In genomic region chr2:160279813-160280465, GRCh38 we compare ENCODE assay signal across 12 cellular contexts.
A peak's percentile ranks its signal among the peaks of the same experiment; 100 is the strongest.
DNase-seq lines count a peak whose midpoint lies in the region; ATAC-seq and TF ChIP-seq lines count a peak whose summit lies in the region.
"Had no signal": no experiment of that assay in that cellular context is flagged by ENCODE, and none has a peak within 500 bp of the region (broad histone marks: within the 10 kb centered on the region; RNA-seq: fewer than 3 reads in every experiment).

No MANE protein-coding gene starts in this region.

- H3K9me3 Mint-ChIP-seq in activated CD8-positive, alpha-beta T cell treated with anti-CD3 and anti-CD28 coated beads, Interleukin-2, amount 10 ng/mL, durations not matched to agents 7 days and 5 days (ENCODE audit: insufficient read depth): no peaks in the 10 kb centered on the region
- no peaks in the 10 kb centered on the region for H3K9me3 Mint-ChIP-seq in type B pancreatic cell

- no peak for TF ChIP-seq CTCF in cardiac muscle cell (IDR thresholded peaks at IDR 0.05; ENCODE audit: low read depth, low read length)
- TF ChIP-seq CTCF in foreskin keratinocyte (conservative IDR thresholded peaks at IDR 0.05): no peak
- no peak for TF ChIP-seq CTCF in type B pancreatic cell (conservative IDR thresholded peaks at IDR 0.05)

- H3K4me3 ChIP-seq in cardiac muscle cell: no peak overlapping the region
- H3K4me3 ChIP-seq: BLaER1 treated with 17β-estradiol and CSF1 and Interleukin-3, amounts not matched to agents 10 nM and 100 nM had no signal

- intact Hi-C loops in cardiac septum (cut with DNase I): no loop called here

- peaks cover 42% of the 10 kb centered on the region for H3K36me3 ChIP-seq in cardiac muscle cell

- H3K4me1 Mint-ChIP-seq in activated CD8-positive, alpha-beta T cell treated with anti-CD3 and anti-CD28 coated beads, Interleukin-2, amount 10 ng/mL, durations not matched to agents 7 days and 5 days (ENCODE audit: low read depth): peaks cover 26% of the 10 kb centered on the region
- H3K4me1 Mint-ChIP-seq in type B pancreatic cell (ENCODE audit: unreplicated experiment): peaks cover 13% of the 10 kb centered on the region

- H3K9me3 ChIP-seq in cardiac muscle cell (ENCODE audit: low read depth): no peaks in the 10 kb centered on the region
- H3K9me3 ChIP-seq: BLaER1 treated with 17β-estradiol and CSF1 and Interleukin-3, amounts not matched to agents 10 nM and 100 nM had no signal

- peaks cover 86% of the 10 kb centered on the region for H3K36me3 Mint-ChIP-seq in activated CD8-positive, alpha-beta T cell treated with anti-CD3 and anti-CD28 coated beads, Interleukin-2, amount 10 ng/mL, durations not matched to agents 7 days and 5 days (ENCODE audit: low read depth)
- peaks cover 61% of the 10 kb centered on the region for H3K36me3 Mint-ChIP-seq in type B pancreatic cell

- no peaks in the 10 kb centered on the region for H3K27me3 ChIP-seq in cardiac muscle cell
- H3K27me3 ChIP-seq in foreskin keratinocyte: no peaks in the 10 kb centered on the region
- H3K27me3 ChIP-seq: BLaER1 treated with 17β-estradiol and CSF1 and Interleukin-3, amounts not matched to agents 10 nM and 100 nM had no signal

- POLR2A ChIA-PET in activated CD8-positive, alpha-beta T cell treated with anti-CD3 and anti-CD28 coated beads, Interleukin-2, amount 10 ng/mL, durations not matched to agents 7 days and 5 days (lab: Charles Lee): no interaction called here

- H3K27ac ChIP-seq in cardiac muscle cell (peak overlapping the region; percentile 26), foreskin keratinocyte (peak overlapping the region; percentile 41)

- H3K4me1 ChIP-seq in cardiac muscle cell (ENCODE audit: low read depth): peaks cover 9% of the 10 kb centered on the region
- peaks cover 41% of the 10 kb centered on the region for H3K4me1 ChIP-seq in foreskin keratinocyte

- H3K27me3 Mint-ChIP-seq in activated CD8-positive, alpha-beta T cell treated with anti-CD3 and anti-CD28 coated beads, Interleukin-2, amount 10 ng/mL, durations not matched to agents 7 days and 5 days (ENCODE audit: low read depth): no peaks in the 10 kb centered on the region
- H3K27me3 Mint-ChIP-seq in type B pancreatic cell: no peaks in the 10 kb centered on the region

- H3K4me3 Mint-ChIP-seq in activated CD8-positive, alpha-beta T cell treated with anti-CD3 and anti-CD28 coated beads, Interleukin-2, amount 10 ng/mL, durations not matched to agents 7 days and 5 days: no peak overlapping the region
- no peak overlapping the region for H3K4me3 Mint-ChIP-seq in type B pancreatic cell

- DNase-seq in cardiac muscle cell (ENCODE audit: low read depth in 1 of 2, low spot score in 1 of 2) (peak in 1 of 2 donors; percentile 38), cardiac septum (ENCODE audit: low spot score) (no peak), foreskin keratinocyte (peak; percentile 63 to 87), type B pancreatic cell (ENCODE audit: extremely low spot score, unreplicated experiment) (no peak), iPS-NIHi7 (ENCODE audit: extremely low spot score) (no peak), T-helper 9 cell (no peak)
- no peak for DNase-seq in activated CD8-positive, alpha-beta T cell treated with anti-CD3 and anti-CD28 coated beads, Interleukin-2, amount 10 ng/mL, durations not matched to agents 7 days and 5 days
- DNase-seq: activated CD4-positive, alpha-beta T cell treated with anti-CD3 and anti-CD28 coated beads, Interleukin-2, amount 50 U/mL, for 1 hour; NCI-H2171 had no signal

- CTCF ChIA-PET in activated CD8-positive, alpha-beta T cell treated with anti-CD3 and anti-CD28 coated beads, Interleukin-2, amount 10 ng/mL, durations not matched to agents 7 days and 5 days (lab: Charles Lee): interaction anchor here (1.7 kb wide), 1 partner anchor 10 kb away, joined by 4 read pairs; no protein-coding TSS in a partner anchor

- peak overlapping the region; percentile 58 for H3K27ac Mint-ChIP-seq in activated CD8-positive, alpha-beta T cell treated with anti-CD3 and anti-CD28 coated beads, Interleukin-2, amount 10 ng/mL, durations not matched to agents 7 days and 5 days
- H3K27ac Mint-ChIP-seq in type B pancreatic cell: peak overlapping the region; percentile 11

- ATAC-seq in activated CD8-positive, alpha-beta T cell treated with anti-CD3 and anti-CD28 coated beads, Interleukin-2, amount 10 ng/mL, durations not matched to agents 7 days and 5 days: no peak
- ATAC-seq in foreskin keratinocyte (peak; percentile 72), HG03108 (IDR thresholded peaks at IDR 0.05; ENCODE audit: unreplicated experiment) (no peak)
- ATAC-seq: Right ventricle myocardium inferior had no signal

Comparison
In these comparisons a context has a peak if more than half of its experiments do, and no peak if none do; other contexts are left out.
1. DNase-seq: peak in foreskin keratinocyte (2 of 2); none in cardiac septum (single experiment), activated CD8-positive, alpha-beta T cell treated with anti-CD3 and anti-CD28 coated beads, Interleukin-2, amount 10 ng/mL, durations not matched to agents 7 days and 5 days (single experiment), type B pancreatic cell (single experiment), iPS-NIHi7 (single experiment) and T-helper 9 cell (single experiment).